Comparison of ENCODE assay signal across 26 cellular contexts in genomic region chr6:125269328-125269985, GRCh38.
"Had no signal": no experiment of that assay in that cellular context is flagged by ENCODE, and none has a peak within 500 bp of the region (broad histone marks: within the 10 kb centered on the region; RNA-seq: fewer than 3 reads in every experiment).

No MANE protein-coding gene starts in this region.

- H3K9me3 Mint-ChIP-seq: dendritic cell treated with granulocyte-macrophage colony-stimulating factor and Interleukin-4, amounts not matched to agents 40 ng/mL and 50 ng/mL, for 4 days; memory B cell; naive B cell; nephron; stimulated activated effector memory CD8-positive, alpha-beta T cell treated with anti-CD3 and anti-CD28 coated beads, Interleukin-12 subunit alpha, Interleukin-12 subunit beta, amount 100 ng/mL, for 72 hours had no signal

- H3K27ac Mint-ChIP-seq: dendritic cell treated with granulocyte-macrophage colony-stimulating factor and Interleukin-4, amounts not matched to agents 40 ng/mL and 50 ng/mL, for 4 days; memory B cell; naive B cell; nephron; stimulated activated effector memory CD8-positive, alpha-beta T cell treated with anti-CD3 and anti-CD28 coated beads, Interleukin-12 subunit alpha, Interleukin-12 subunit beta, amount 100 ng/mL, for 72 hours had no signal

- H3K9me3 ChIP-seq: colonic mucosa, esophagus muscularis mucosa, gastroesophageal sphincter, heart left ventricle, stomach, thyroid gland, vagina had no signal

- H3K27me3 Mint-ChIP-seq: dendritic cell treated with granulocyte-macrophage colony-stimulating factor and Interleukin-4, amounts not matched to agents 40 ng/mL and 50 ng/mL, for 4 days; memory B cell; naive B cell had no signal

- H3K4me1 Mint-ChIP-seq: memory B cell; naive B cell; nephron; stimulated activated effector memory CD8-positive, alpha-beta T cell treated with anti-CD3 and anti-CD28 coated beads, Interleukin-12 subunit alpha, Interleukin-12 subunit beta, amount 100 ng/mL, for 72 hours had no signal

- H3K27ac ChIP-seq: colonic mucosa, esophagus muscularis mucosa, foreskin keratinocyte, gastroesophageal sphincter, heart left ventricle, hepatocyte, thyroid gland, vagina had no signal

- H3K4me3 ChIP-seq: colonic mucosa, esophagus muscularis mucosa, gastroesophageal sphincter, heart left ventricle, hepatocyte, lung, thyroid gland, vagina had no signal

- H2AFZ ChIP-seq: hepatocyte had no signal

- ATAC-seq: foreskin keratinocyte; gastroesophageal sphincter; heart left ventricle; left cardiac atrium; sciatic nerve; stimulated activated effector memory CD8-positive, alpha-beta T cell treated with anti-CD3 and anti-CD28 coated beads, Interleukin-12 subunit alpha, Interleukin-12 subunit beta, amount 100 ng/mL, for 72 hours had no signal

- H3K4me1 ChIP-seq: colonic mucosa, esophagus muscularis mucosa, gastroesophageal sphincter, thyroid gland, vagina had no signal

- DNase-seq: colonic mucosa; effector memory CD4-positive, alpha-beta T cell; foreskin keratinocyte; heart left ventricle; left cardiac atrium; naive B cell; nucleus accumbens; retina; stimulated activated CD4-positive, alpha-beta T cell treated with anti-CD3 and anti-CD28 coated beads, Interleukin-2, amount 100 ng/mL, for 24 hours; stimulated activated CD4-positive, alpha-beta T cell treated with anti-CD3 and anti-CD28 coated beads, Interleukin-4, amount 100 ng/mL, for 24 hours; stimulated activated naive CD4-positive, alpha-beta T cell treated with Interleukin-2 at 50 U/mL for 16 hours; stomach; thyroid gland; trophoblast cell had no signal

- H3K36me3 ChIP-seq: colonic mucosa, vagina had no signal

- FAIRE-seq: endothelial cell of umbilical vein, islet of Langerhans had no signal

- H3K27me3 ChIP-seq: colonic mucosa, esophagus muscularis mucosa, foreskin keratinocyte, gastroesophageal sphincter, heart left ventricle, hepatocyte, stomach, thyroid gland, vagina had no signal

- H3K4me2 ChIP-seq: hepatocyte had no signal

- H3K4me3 Mint-ChIP-seq: dendritic cell treated with granulocyte-macrophage colony-stimulating factor and Interleukin-4, amounts not matched to agents 40 ng/mL and 50 ng/mL, for 4 days; memory B cell; naive B cell; nephron; stimulated activated effector memory CD8-positive, alpha-beta T cell treated with anti-CD3 and anti-CD28 coated beads, Interleukin-12 subunit alpha, Interleukin-12 subunit beta, amount 100 ng/mL, for 72 hours had no signal

- H3K79me2 ChIP-seq: hepatocyte had no signal
